2 cellular contexts compared by ENCODE assay signal in the genomic region with DNA sequence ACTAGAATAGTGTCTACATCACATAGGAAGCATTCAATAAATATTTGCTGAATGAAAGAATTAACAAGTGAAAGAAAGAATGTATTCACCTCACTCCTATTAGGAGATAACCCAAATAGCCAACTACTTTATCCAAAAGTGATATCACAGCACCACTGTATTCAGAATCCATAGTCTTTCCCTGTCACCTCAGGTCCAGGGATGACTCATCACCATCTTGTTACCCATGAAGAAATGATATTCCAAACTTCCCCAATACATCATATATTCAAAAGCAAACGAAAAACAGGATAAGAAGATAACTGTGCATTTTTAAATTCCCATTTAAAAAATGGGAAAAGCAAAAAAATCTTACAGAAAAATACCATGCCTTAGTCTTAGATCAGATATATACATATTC.
TF ChIP-seq lines count a peak whose summit lies in the region.

No MANE protein-coding gene starts in this region.

TF ChIP-seq in IMR-90, 13 proteins besides CTCF, POLR2A, EP300 and RAD21:
- no peak for TF ChIP-seq CHD1 (IDR thresholded peaks at IDR 0.05; ENCODE audit: low read depth, low read length)
- peak; percentile 33; the same call in 1 of the 2 replicates for TF ChIP-seq FOS (IDR thresholded peaks at IDR 0.05; ENCODE audit: low read depth, low read length)
TF ChIP-seq in IMR-90: peak in this region for 1.

TF ChIP-seq in endothelial cell of umbilical vein, 7 proteins besides CTCF, POLR2A, EP300 and RAD21:
- TF ChIP-seq EZH2 (IDR thresholded peaks at IDR 0.05; ENCODE audit: borderline replicate concordance, low read depth, low read length, severe bottlenecking) (no peak), JUN (IDR thresholded peaks at IDR 0.05; ENCODE audit: borderline replicate concordance, insufficient read depth, insufficient read length, low read depth) (peak; percentile 41)
